Comparison of ENCODE assay signal across 22 cellular contexts in the genomic region with DNA sequence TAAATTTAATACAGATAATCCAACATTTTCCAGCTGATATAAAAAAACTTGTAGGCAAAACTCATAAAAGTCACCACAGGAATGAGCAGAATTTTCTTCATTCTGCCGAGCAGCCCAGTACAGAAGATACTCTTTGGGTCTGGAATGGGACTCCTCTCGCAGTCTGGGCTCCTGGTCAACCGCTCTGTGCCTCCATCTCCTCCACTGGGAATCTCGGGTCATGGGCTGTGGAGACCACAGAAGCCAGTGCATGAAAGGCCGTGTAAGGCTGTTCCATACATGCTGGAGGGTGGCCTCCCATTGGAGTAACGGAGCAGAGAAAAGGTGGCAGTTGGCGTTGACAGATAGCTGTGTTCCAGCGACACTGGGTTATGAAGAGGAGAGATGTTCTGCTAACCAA.
"Had no signal": no experiment of that assay in that cellular context is flagged by ENCODE, and none has a peak within 500 bp of the region (broad histone marks: within the 10 kb centered on the region; RNA-seq: fewer than 3 reads in every experiment).

No MANE protein-coding gene starts in this region.

- H3K9me3 Mint-ChIP-seq: immature natural killer cell; naive thymus-derived CD8-positive, alpha-beta T cell; nephron progenitor cell had no signal

- H3K27me3 Mint-ChIP-seq: stimulated activated naive B cell treated with anti-CD40 and anti-IgM and Interleukin-4, amounts not matched to agents 10 μg/mL and 1 μg/mL and 100 μg/mL, for 72 hours had no signal

- H3K4me1 Mint-ChIP-seq: immature natural killer cell; naive thymus-derived CD8-positive, alpha-beta T cell; stimulated activated naive B cell treated with anti-CD40 and anti-IgM and Interleukin-4, amounts not matched to agents 10 μg/mL and 1 μg/mL and 100 μg/mL, for 72 hours had no signal

- H3K27ac Mint-ChIP-seq: immature natural killer cell; naive thymus-derived CD8-positive, alpha-beta T cell; nephron progenitor cell; stimulated activated naive B cell treated with anti-CD40 and anti-IgM and Interleukin-4, amounts not matched to agents 10 μg/mL and 1 μg/mL and 100 μg/mL, for 72 hours had no signal

- DNase-seq: hypothalamus; immature natural killer cell; kidney; left colon; left lung; lower lobe of right lung; mammary epithelial cell; mesenchymal stem cell; naive thymus-derived CD8-positive, alpha-beta T cell; nephron progenitor cell; right lobe of liver; stimulated activated CD4-positive, alpha-beta T cell treated with anti-CD3 and anti-CD28 coated beads, Interleukin-12 subunit alpha, Interleukin-12 subunit beta, amount 100 ng/mL, for 4 hours; stimulated activated CD4-positive, alpha-beta T cell treated with anti-CD3 and anti-CD28 coated beads, Interleukin-15, amount 100 ng/mL, for 24 hours; stimulated activated CD4-positive, alpha-beta T cell treated with anti-CD3 and anti-CD28 coated beads, Interleukin-2, amount 100 ng/mL, for 24 hours; stimulated activated CD4-positive, alpha-beta T cell treated with anti-CD3 and anti-CD28 coated beads, Interleukin-4, amount 100 ng/mL, for 1 hour; stimulated activated naive B cell treated with anti-CD40 and anti-IgM and Interleukin-4, amounts not matched to agents 10 μg/mL and 1 μg/mL and 100 μg/mL, for 72 hours; stimulated activated naive CD8-positive, alpha-beta T cell treated with anti-CD3 and anti-CD28 coated beads, Interleukin-15, Interleukin-2, amounts not matched to agents 100 U/mL and 50 U/mL, for 24 hours; stomach; testis; thyroid gland; transverse colon; upper lobe of left lung had no signal

- H3K4me3 Mint-ChIP-seq: immature natural killer cell; naive thymus-derived CD8-positive, alpha-beta T cell; nephron progenitor cell; stimulated activated naive B cell treated with anti-CD40 and anti-IgM and Interleukin-4, amounts not matched to agents 10 μg/mL and 1 μg/mL and 100 μg/mL, for 72 hours had no signal

- H3K36me3 Mint-ChIP-seq: immature natural killer cell; naive thymus-derived CD8-positive, alpha-beta T cell; stimulated activated naive B cell treated with anti-CD40 and anti-IgM and Interleukin-4, amounts not matched to agents 10 μg/mL and 1 μg/mL and 100 μg/mL, for 72 hours had no signal

- ATAC-seq: left colon; left lung; lower lobe of right lung; naive thymus-derived CD8-positive, alpha-beta T cell; right lobe of liver; stimulated activated naive B cell treated with anti-CD40 and anti-IgM and Interleukin-4, amounts not matched to agents 10 μg/mL and 1 μg/mL and 100 μg/mL, for 72 hours; stimulated activated naive CD8-positive, alpha-beta T cell treated with anti-CD3 and anti-CD28 coated beads, Interleukin-15, Interleukin-2, amounts not matched to agents 100 U/mL and 50 U/mL, for 24 hours had no signal
